Comparison of ENCODE assay signal across 33 cellular contexts in genomic region chr12:96261557-96261956, GRCh38.
DNase-seq lines count a peak whose midpoint lies in the region; ATAC-seq and TF ChIP-seq lines count a peak whose summit lies in the region.
"Had no signal": no experiment of that assay in that cellular context is flagged by ENCODE, and none has a peak within 500 bp of the region (broad histone marks: within the 10 kb centered on the region; RNA-seq: fewer than 3 reads in every experiment).

No MANE protein-coding gene starts in this region.

- TF ChIP-seq CTCF in esophagus muscularis mucosa (IDR thresholded peaks at IDR 0.05) (no peak), colonic mucosa (IDR thresholded peaks at IDR 0.05) (no peak)

- H3K27ac ChIP-seq in esophagus muscularis mucosa (replicated peaks in 1 of 4): peak overlapping the region in 3 of 4 donors; percentile 17 to 56 (median 35)
- no peak overlapping the region for H3K27ac ChIP-seq in colonic mucosa
- H3K27ac ChIP-seq: psoas muscle, tibial artery had no signal

- H3K27me3 ChIP-seq in esophagus muscularis mucosa (no peaks in the 10 kb centered on the region), colonic mucosa (no peaks in the 10 kb centered on the region)
- H3K27me3 ChIP-seq: sigmoid colon, tibial artery had no signal

- H3K4me3 Mint-ChIP-seq in activated naive CD8-positive, alpha-beta T cell: no peak overlapping the region
- no peak overlapping the region for H3K4me3 Mint-ChIP-seq in activated naive CD8-positive, alpha-beta T cell treated with anti-CD3 and anti-CD28 coated beads for 36 hours
- no peak overlapping the region for H3K4me3 Mint-ChIP-seq in T-helper 17 cell
- H3K4me3 Mint-ChIP-seq: B cell; brain; T-helper 2 cell treated with Interferon-gamma antibody and Interleukin-4, amounts not matched to agents 5 μg/mL and 100 μg/mL, for 36 hours had no signal

- 93% methylated on average over 5 of the region's 5 CpGs for WGBS in esophagus muscularis mucosa

- H3K9ac ChIP-seq in colonic mucosa (ENCODE audit: low read depth in 2 of 2, low read length in 2 of 2): no peak overlapping the region

- TF ChIP-seq EP300 in esophagus muscularis mucosa (IDR thresholded peaks at IDR 0.05): no peak

- intact Hi-C loops in esophagus muscularis mucosa (cut with DNase I): no loop called here
- intact Hi-C loops in colonic mucosa (cut with DNase I): no loop called here

- no peak overlapping the region for H3K4me3 ChIP-seq in esophagus muscularis mucosa
- H3K4me3 ChIP-seq in colonic mucosa: no peak overlapping the region
- H3K4me3 ChIP-seq: psoas muscle, sigmoid colon, tibial artery had no signal

- no peaks in the 10 kb centered on the region for H3K27me3 Mint-ChIP-seq in activated naive CD8-positive, alpha-beta T cell
- no peaks in the 10 kb centered on the region for H3K27me3 Mint-ChIP-seq in activated naive CD8-positive, alpha-beta T cell treated with anti-CD3 and anti-CD28 coated beads for 36 hours
- no peaks in the 10 kb centered on the region for H3K27me3 Mint-ChIP-seq in T-helper 17 cell
- H3K27me3 Mint-ChIP-seq: B cell, brain had no signal

- no peak for TF ChIP-seq POLR2A in esophagus muscularis mucosa (IDR thresholded peaks at IDR 0.05; ENCODE audit: low read depth)

- peaks cover 13% of the 10 kb centered on the region for H3K4me1 Mint-ChIP-seq in activated naive CD8-positive, alpha-beta T cell (ENCODE audit: low read depth)
- peaks cover 10% of the 10 kb centered on the region for H3K4me1 Mint-ChIP-seq in activated naive CD8-positive, alpha-beta T cell treated with anti-CD3 and anti-CD28 coated beads for 36 hours
- H3K4me1 Mint-ChIP-seq in T-helper 17 cell: peaks cover 24% of the 10 kb centered on the region
- H3K4me1 Mint-ChIP-seq: B cell had no signal

- H3K9me3 ChIP-seq in T-helper 17 cell (ENCODE audit: control insufficient read depth, low read length, poor library complexity, severe bottlenecking) (no peaks in the 10 kb centered on the region), esophagus muscularis mucosa (no peaks in the 10 kb centered on the region), colonic mucosa (no peaks in the 10 kb centered on the region)
- H3K9me3 ChIP-seq: psoas muscle, sigmoid colon, tibial artery had no signal

- no peaks in the 10 kb centered on the region for H3K9me3 Mint-ChIP-seq in activated naive CD8-positive, alpha-beta T cell (ENCODE audit: low read depth)
- H3K9me3 Mint-ChIP-seq in activated naive CD8-positive, alpha-beta T cell treated with anti-CD3 and anti-CD28 coated beads for 36 hours: no peaks in the 10 kb centered on the region
- H3K9me3 Mint-ChIP-seq: T-helper 2 cell treated with Interferon-gamma antibody and Interleukin-4, amounts not matched to agents 5 μg/mL and 100 μg/mL, for 36 hours had no signal

- H3K36me3 ChIP-seq in esophagus muscularis mucosa (peaks cover 0 to 41% (median 9%) of the 10 kb centered on the region in 4 donors), colonic mucosa (no peaks in the 10 kb centered on the region)

- DNase-seq in activated naive CD8-positive, alpha-beta T cell treated with anti-CD3 and anti-CD28 coated beads for 36 hours: no peak
- DNase-seq in T-helper 17 cell: no peak
- DNase-seq in esophagus muscularis mucosa (ENCODE audit: extremely low spot score): no peak
- DNase-seq in medulla oblongata (ENCODE audit: extremely low spot score): no peak
- no peak for DNase-seq in colonic mucosa
- DNase-seq: ACHN; activated CD8-positive, alpha-beta memory T cell treated with anti-CD3 and anti-CD28 coated beads for 24 hours; activated gamma-delta T cell; activated T-cell treated with anti-CD3 and anti-CD28 coated beads for 4 hours; amniotic stem cell; COR-L47; erythroblast; HCEC 1CT; Kasumi-1; NCI-H1436; NCI-H2081 treated with DMSO at 0.1 percent for 48 hours; NCI-H2227 treated with DMSO at 0.1 percent for 48 hours; NCI-H69; occipital lobe; PC-3; psoas muscle; Right ventricle myocardium superior; sigmoid colon; stimulated activated CD4-positive, alpha-beta T cell treated with anti-CD3 and anti-CD28 coated beads, Interleukin-12 subunit alpha, Interleukin-12 subunit beta, amount 100 ng/mL, for 4 hours; stimulated activated CD4-positive, alpha-beta T cell treated with anti-CD3 and anti-CD28 coated beads, Interleukin-2, amount 100 ng/mL, for 48 hours; tibial artery had no signal

- H3K27ac Mint-ChIP-seq in activated naive CD8-positive, alpha-beta T cell: peak overlapping the region; percentile 77
- H3K27ac Mint-ChIP-seq in activated naive CD8-positive, alpha-beta T cell treated with anti-CD3 and anti-CD28 coated beads for 36 hours: no peak overlapping the region
- peak overlapping the region; percentile 89 for H3K27ac Mint-ChIP-seq in T-helper 17 cell
- H3K27ac Mint-ChIP-seq: B cell; T-helper 2 cell treated with Interferon-gamma antibody and Interleukin-4, amounts not matched to agents 5 μg/mL and 100 μg/mL, for 36 hours had no signal

- H3K4me1 ChIP-seq in esophagus muscularis mucosa: peaks cover 20 to 66% (median 58%) of the 10 kb centered on the region in 4 donors
- no peaks in the 10 kb centered on the region for H3K4me1 ChIP-seq in colonic mucosa
- H3K4me1 ChIP-seq: psoas muscle had no signal

- peaks cover 10% of the 10 kb centered on the region for H3K36me3 Mint-ChIP-seq in activated naive CD8-positive, alpha-beta T cell
- peaks cover 33% of the 10 kb centered on the region for H3K36me3 Mint-ChIP-seq in activated naive CD8-positive, alpha-beta T cell treated with anti-CD3 and anti-CD28 coated beads for 36 hours
- H3K36me3 Mint-ChIP-seq in T-helper 17 cell (ENCODE audit: low read depth): peaks cover 9% of the 10 kb centered on the region

- no peak for ATAC-seq in T-helper 17 cell
- ATAC-seq in GM19467 (IDR thresholded peaks at IDR 0.05; ENCODE audit: unreplicated experiment): no peak
- ATAC-seq in GM18873 (IDR thresholded peaks at IDR 0.05; ENCODE audit: low FRiP score, unreplicated experiment): no peak
- ATAC-seq: left lobe of liver, PC-3, psoas muscle had no signal
